Comparison of ENCODE assay signal across 9 cellular contexts in genomic region chr9:73565833-73566465, GRCh38.
A peak's percentile ranks its signal among the peaks of the same experiment; 100 is the strongest.
DNase-seq lines count a peak whose midpoint lies in the region; ATAC-seq and TF ChIP-seq lines count a peak whose summit lies in the region.
"Had no signal": no experiment of that assay in that cellular context is flagged by ENCODE, and none has a peak within 500 bp of the region (broad histone marks: within the 10 kb centered on the region; RNA-seq: fewer than 3 reads in every experiment).

No MANE protein-coding gene starts in this region.

- no peaks in the 10 kb centered on the region for H3K27me3 ChIP-seq in GM23338 (ENCODE audit: insufficient read depth)

- peaks cover 2% of the 10 kb centered on the region for H3K27me3 Mint-ChIP-seq in GM23338 (ENCODE audit: insufficient read depth, low read depth, poor library complexity)
- no peaks in the 10 kb centered on the region for H3K27me3 Mint-ChIP-seq in T-cell
- H3K27me3 Mint-ChIP-seq in activated T-helper 1 cell treated with anti-CD3 and anti-CD28 coated beads, Interleukin-12 subunit alpha, Interleukin-12 subunit beta, Interleukin-2, Interleukin-4 antibody, amounts not matched to agents 30 ng/mL and 10 ng/mL and 1 ng/mL, durations not matched to agents 14 hours and 24 hours and 36 hours (ENCODE audit: insufficient read depth), result no peaks in the 10 kb centered on the region

- H3K79me2 ChIP-seq in GM23338 (replicated peaks; ENCODE audit: insufficient read depth), result no peaks in the 10 kb centered on the region

- in situ Hi-C loops in ACHN (cut with HindIII; ENCODE audit: low pct_ligation_motif_present, low pct_unique_long_range_greater_than_20kb, low sequenced_read_pairs), result no loop called here

- H3K27ac Mint-ChIP-seq in GM23338 (no peak overlapping the region), T-cell (no peak overlapping the region)
- H3K27ac Mint-ChIP-seq in activated T-helper 1 cell treated with anti-CD3 and anti-CD28 coated beads, Interleukin-12 subunit alpha, Interleukin-12 subunit beta, Interleukin-2, Interleukin-4 antibody, amounts not matched to agents 30 ng/mL and 10 ng/mL and 1 ng/mL, durations not matched to agents 14 hours and 24 hours and 36 hours, result no peak overlapping the region

- H3K9me3 Mint-ChIP-seq in GM23338 (peaks cover 4% of the 10 kb centered on the region; the same call in 2 of the 3 replicates), T-cell (peaks cover 0 to 18% (median 2%) of the 10 kb centered on the region in 3 donors)
- H3K9me3 Mint-ChIP-seq in activated T-helper 1 cell treated with anti-CD3 and anti-CD28 coated beads, Interleukin-12 subunit alpha, Interleukin-12 subunit beta, Interleukin-2, Interleukin-4 antibody, amounts not matched to agents 30 ng/mL and 10 ng/mL and 1 ng/mL, durations not matched to agents 14 hours and 24 hours and 36 hours, result no peaks in the 10 kb centered on the region

- no peak overlapping the region for H3K27ac ChIP-seq in GM23338 (ENCODE audit: low read depth)
- H3K27ac ChIP-seq: pancreas had no signal

- H3K4me3 Mint-ChIP-seq in GM23338, result no peak overlapping the region
- H3K4me3 Mint-ChIP-seq in T-cell, result no peak overlapping the region
- H3K4me3 Mint-ChIP-seq in activated T-helper 1 cell treated with anti-CD3 and anti-CD28 coated beads, Interleukin-12 subunit alpha, Interleukin-12 subunit beta, Interleukin-2, Interleukin-4 antibody, amounts not matched to agents 30 ng/mL and 10 ng/mL and 1 ng/mL, durations not matched to agents 14 hours and 24 hours and 36 hours, result no peak overlapping the region

- TF ChIP-seq CTCF in GM23338 (conservative IDR thresholded peaks at IDR 0.05; ENCODE audit: low read depth in 2 of 2), result peak; percentile 78 to 90

- H3K4me3 ChIP-seq in GM23338, result no peak overlapping the region
- H3K4me3 ChIP-seq: pancreas had no signal

- H3F3A ChIP-seq in GM23338 (replicated peaks; ENCODE audit: low read depth), result no peaks in the 10 kb centered on the region

- H3K4me2 ChIP-seq in GM23338, result no peak overlapping the region

- no peaks in the 10 kb centered on the region for H3K9me2 ChIP-seq in GM23338 (ENCODE audit: insufficient read depth)

- H4K20me1 ChIP-seq in GM23338 (replicated peaks; ENCODE audit: insufficient read depth), result no peaks in the 10 kb centered on the region

- CTCF ChIA-PET in T-cell (lab: Charles Lee), result no interaction called here

- intact Hi-C loops in activated T-helper 1 cell treated with anti-CD3 and anti-CD28 coated beads, Interleukin-12 subunit alpha, Interleukin-12 subunit beta, Interleukin-2, Interleukin-4 antibody, amounts not matched to agents 30 ng/mL and 10 ng/mL and 1 ng/mL, durations not matched to agents 14 hours and 24 hours and 36 hours (cut with micrococcal nuclease), result no loop called here

- ATAC-seq in GM23338 (peak; percentile 91), T-cell (replicated peaks in 1 of 4) (no peak), HG03520 (IDR thresholded peaks at IDR 0.05; ENCODE audit: unreplicated experiment) (no peak)

- H3K4me1 Mint-ChIP-seq in GM23338 (0 out of 3 replicates have a peak, but pooled peaks cover 2% of the 10 kb centered on the region), T-cell (no peaks in the 10 kb centered on the region)
- no peaks in the 10 kb centered on the region for H3K4me1 Mint-ChIP-seq in activated T-helper 1 cell treated with anti-CD3 and anti-CD28 coated beads, Interleukin-12 subunit alpha, Interleukin-12 subunit beta, Interleukin-2, Interleukin-4 antibody, amounts not matched to agents 30 ng/mL and 10 ng/mL and 1 ng/mL, durations not matched to agents 14 hours and 24 hours and 36 hours (ENCODE audit: low read depth)

- H3K36me3 Mint-ChIP-seq in GM23338 (ENCODE audit: low read depth), result no peaks in the 10 kb centered on the region
- H3K36me3 Mint-ChIP-seq in T-cell, result no peaks in the 10 kb centered on the region
- H3K36me3 Mint-ChIP-seq in activated T-helper 1 cell treated with anti-CD3 and anti-CD28 coated beads, Interleukin-12 subunit alpha, Interleukin-12 subunit beta, Interleukin-2, Interleukin-4 antibody, amounts not matched to agents 30 ng/mL and 10 ng/mL and 1 ng/mL, durations not matched to agents 14 hours and 24 hours and 36 hours (ENCODE audit: low read depth), result no peaks in the 10 kb centered on the region

- POLR2A ChIA-PET in T-cell (lab: Charles Lee), result no interaction called here

- H3K36me3 ChIP-seq in GM23338 (ENCODE audit: insufficient read depth), result no peaks in the 10 kb centered on the region
- H3K36me3 ChIP-seq: pancreas had no signal

- DNase-seq in ACHN (peak; percentile 44), GM23338 (ENCODE audit: low spot score) (peak; percentile 73), SW480 (ENCODE audit: low spot score) (peak; percentile 23), iPS DF 4.7 (ENCODE audit: extremely low read depth, low spot score) (peak; percentile 53), NCI-H510A treated with DMSO at 0.1 percent for 48 hours (lab: John Stamatoyannopoulos, UW) (no peak), T-cell (no peak)
- DNase-seq in activated T-helper 1 cell treated with anti-CD3 and anti-CD28 coated beads, Interleukin-12 subunit alpha, Interleukin-12 subunit beta, Interleukin-2, Interleukin-4 antibody, amounts not matched to agents 30 ng/mL and 10 ng/mL and 1 ng/mL, durations not matched to agents 14 hours and 24 hours and 36 hours (ENCODE audit: low spot score), result no peak
- DNase-seq: pancreas had no signal

- H3K4me1 ChIP-seq in GM23338 (ENCODE audit: insufficient read depth), result no peaks in the 10 kb centered on the region
- H3K4me1 ChIP-seq: pancreas had no signal

- H2AFZ ChIP-seq in GM23338, result no peak overlapping the region

TF ChIP-seq in GM23338, 12 proteins besides CTCF, POLR2A, EP300 and RAD21:
- no peak for TF ChIP-seq CREB1 (CRISPR knock-in tag; IDR thresholded peaks at IDR 0.05; ENCODE audit: low read depth)
- no peak for TF ChIP-seq REST (IDR thresholded peaks at IDR 0.05; ENCODE audit: unreplicated experiment)

Comparison
In these comparisons a context has a peak if more than half of its experiments do, and no peak if none do; other contexts are left out.
1. DNase-seq: peak in ACHN (single experiment), GM23338 (single experiment), SW480 (single experiment) and iPS DF 4.7 (single experiment); none in NCI-H510A treated with DMSO at 0.1 percent for 48 hours (single experiment), T-cell (0 of 34) and activated T-helper 1 cell treated with anti-CD3 and anti-CD28 coated beads, Interleukin-12 subunit alpha, Interleukin-12 subunit beta, Interleukin-2, Interleukin-4 antibody, amounts not matched to agents 30 ng/mL and 10 ng/mL and 1 ng/mL, durations not matched to agents 14 hours and 24 hours and 36 hours (single experiment).